Comparison of ENCODE assay signal across 8 cellular contexts in genomic region chr2:27771202-27771547, GRCh38. TPM values are rescaled to one million over a fixed set of nuclear protein-coding genes. Genes with fewer than 3 reads are reported as not detected.
DNase-seq lines count a peak whose midpoint lies in the region; ATAC-seq, FAIRE-seq and TF ChIP-seq lines count a peak whose summit lies in the region.

No MANE protein-coding gene starts in this region.

- no peak for DNase-seq in astrocyte (ENCODE audit: low read depth)
- peak; percentile 10 for DNase-seq in medulla oblongata (ENCODE audit: extremely low spot score)
- DNase-seq in aorta: no peak
- DNase-seq in GM20000 (ENCODE audit: low spot score): no peak
- DNase-seq in NCI-H748 (lab: John Stamatoyannopoulos, UW; ENCODE audit: unreplicated experiment): no peak

- intact Hi-C loops in aorta (cut with DNase I): loop anchor here in 1 of 2 donors (5.0 kb wide), 1 partner anchor 34 kb away; no protein-coding TSS in a partner anchor

- H3K27ac ChIP-seq in astrocyte (ENCODE audit: low read depth, low read length): peak overlapping the region; percentile 90
- H3K27ac ChIP-seq in aorta (ENCODE audit: low read depth in 1 of 2, low read length in 2 of 2): peak overlapping the region; percentile 30 to 70

- ATAC-seq in GM18868 (IDR thresholded peaks at IDR 0.05; ENCODE audit: unreplicated experiment) (peak; percentile 17), HG03045 (IDR thresholded peaks at IDR 0.05; ENCODE audit: unreplicated experiment) (peak; percentile 20), aorta (ENCODE audit: low FRiP score) (no peak), GM21381 (IDR thresholded peaks at IDR 0.05; ENCODE audit: unreplicated experiment) (no peak)

- peaks cover 1% of the 10 kb centered on the region for H3K27me3 Mint-ChIP-seq in astrocyte (ENCODE audit: low read depth, unreplicated experiment)

- WGBS in aorta, 2 donors: 9 to 10% methylated on average over 13 of the region's 13 CpGs

- H3K9me3 Mint-ChIP-seq in astrocyte (ENCODE audit: unreplicated experiment): no peaks in the 10 kb centered on the region

- H3K4me3 ChIP-seq in astrocyte (ENCODE audit: insufficient read depth, low read depth, low read length) (peak overlapping the region; percentile 97), aorta (ENCODE audit: low read length in 2 of 2) (peak overlapping the region; percentile 14 to 51)

- H3K36me3 ChIP-seq in astrocyte (ENCODE audit: insufficient read depth, low read length) (peaks cover 6% of the 10 kb centered on the region), aorta (ENCODE audit: control insufficient read depth in 1 of 2, insufficient read depth in 2 of 2, low read length in 1 of 2) (peaks cover 0 to 2% of the 10 kb centered on the region in 2 donors)

- peak overlapping the region; percentile 94 for H2AFZ ChIP-seq in astrocyte (ENCODE audit: low read depth, low read length)

- peak overlapping the region; percentile 86 for H3K4me2 ChIP-seq in astrocyte (ENCODE audit: low read length)

- no peak for FAIRE-seq in astrocyte (lab: Jason Lieb, UNC)

- H3K27me3 ChIP-seq in astrocyte (ENCODE audit: insufficient read depth, low read length): no peaks in the 10 kb centered on the region
- no peaks in the 10 kb centered on the region for H3K27me3 ChIP-seq in aorta (ENCODE audit: control insufficient read depth in 1 of 2, insufficient read depth in 2 of 2, low read length in 1 of 2)

- H4K20me1 ChIP-seq in astrocyte (ENCODE audit: insufficient read depth, low read length): peaks cover 5% of the 10 kb centered on the region

- H3K4me1 Mint-ChIP-seq in astrocyte (ENCODE audit: low read depth, unreplicated experiment): peaks cover 20% of the 10 kb centered on the region

- peak overlapping the region; percentile 93 for H3K9ac ChIP-seq in astrocyte (ENCODE audit: low read length)

- H3K4me3 Mint-ChIP-seq in astrocyte (ENCODE audit: unreplicated experiment): peak overlapping the region; percentile 98

- H3K36me3 Mint-ChIP-seq in astrocyte (ENCODE audit: low read depth, unreplicated experiment): peaks cover 3% of the 10 kb centered on the region

- H3K9me3 ChIP-seq in astrocyte (ENCODE audit: insufficient read depth, low read depth, low read length): no peaks in the 10 kb centered on the region
- H3K9me3 ChIP-seq in aorta (ENCODE audit: control insufficient read depth, low read length): no peaks in the 10 kb centered on the region

- peaks cover 44% of the 10 kb centered on the region for H3K79me2 ChIP-seq in astrocyte (ENCODE audit: insufficient read depth, low read length)

- H3K4me1 ChIP-seq in astrocyte (ENCODE audit: insufficient read depth, low read length): peaks cover 25% of the 10 kb centered on the region
- peaks cover 5 to 10% of the 10 kb centered on the region in 2 donors for H3K4me1 ChIP-seq in aorta (ENCODE audit: control insufficient read depth in 1 of 2, insufficient read depth in 2 of 2, low read length in 2 of 2)

- peak overlapping the region; percentile 95 for H3K27ac Mint-ChIP-seq in astrocyte (ENCODE audit: unreplicated experiment)

- TF ChIP-seq CTCF in astrocyte (IDR thresholded peaks at IDR 0.05; ENCODE audit: insufficient read depth, low read depth, low read length) (no peak), GM20000 (IDR thresholded peaks at IDR 0.05; ENCODE audit: extremely low read depth, missing control alignments) (no peak)

RNA-seq across cellular contexts. Expression of gene MRPL33, which starts 0.3 kb away (rescaled TPM):
- total RNA-seq in astrocyte (80.7 and 85.3 TPM in 2 replicates), aorta (100 to 1,000 TPM in 1 of 2 donors, 10 to 100 TPM in 1; 85.0 to 116 TPM)
- polyA plus RNA-seq in aorta: 100 to 1,000 TPM; 253 to 347 TPM

Comparison
In these comparisons a context has a peak if more than half of its experiments do, and no peak if none do; other contexts are left out.
1. ATAC-seq: peak in GM18868 (single experiment) and HG03045 (single experiment); none in aorta (single experiment) and GM21381 (single experiment).